32 cellular contexts compared by ENCODE assay signal in genomic region chr2:112867701-112868631, GRCh38. TPM values are rescaled to one million over a fixed set of nuclear protein-coding genes. Genes with fewer than 3 reads are reported as not detected.
DNase-seq lines count a peak whose midpoint lies in the region; ATAC-seq and TF ChIP-seq lines count a peak whose summit lies in the region.
"Had no signal": no experiment of that assay in that cellular context is flagged by ENCODE, and none has a peak within 500 bp of the region (broad histone marks: within the 10 kb centered on the region; RNA-seq: fewer than 3 reads in every experiment).

No MANE protein-coding gene starts in this region.

- no peaks in the 10 kb centered on the region for H3K27me3 Mint-ChIP-seq in osteocyte (ENCODE audit: unreplicated experiment)

- H3K36me3 Mint-ChIP-seq in osteocyte (ENCODE audit: unreplicated experiment), result no peaks in the 10 kb centered on the region
- H3K36me3 Mint-ChIP-seq: activated naive CD8-positive, alpha-beta T cell had no signal

- POLR2A ChIA-PET in RWPE1 (lab: Yijun Ruan, JAX; ENCODE audit: low non-redundant PET), result no interaction called here

- no peak overlapping the region for H3K27ac Mint-ChIP-seq in osteocyte (ENCODE audit: unreplicated experiment)
- H3K27ac Mint-ChIP-seq: activated naive CD8-positive, alpha-beta T cell; B cell; CD8-positive, alpha-beta memory T cell; H9; T-helper 2 cell treated with Interferon-gamma antibody and Interleukin-4, amounts not matched to agents 5 μg/mL and 100 μg/mL, for 36 hours had no signal

- no peak overlapping the region for H3K4me3 Mint-ChIP-seq in osteocyte (ENCODE audit: unreplicated experiment)
- H3K4me3 Mint-ChIP-seq: activated naive CD8-positive, alpha-beta T cell; B cell; CD8-positive, alpha-beta memory T cell; H9; stimulated activated naive CD8-positive, alpha-beta T cell treated with anti-CD3 and anti-CD28 coated beads, Interleukin-15, amount 100 ng/mL, for 72 hours; T-helper 2 cell treated with Interferon-gamma antibody and Interleukin-4, amounts not matched to agents 5 μg/mL and 100 μg/mL, for 36 hours had no signal

- DNase-seq in ELR (ENCODE audit: low read depth) (peak; percentile 40), RWPE1 (ENCODE audit: low spot score) (no peak), epithelial cell of prostate (ENCODE audit: low read depth, low spot score) (no peak), osteocyte (ENCODE audit: extremely low spot score, unreplicated experiment) (peak; percentile 68), NK-92 (lab: John Stamatoyannopoulos, UW; ENCODE audit: unreplicated experiment) (no peak), SKM-1 treated with dmso at 0.1 percent for 144 hours (lab: John Stamatoyannopoulos, UW; ENCODE audit: unreplicated experiment) (no peak), COLO829 (ENCODE audit: low spot score) (no peak)
- DNase-seq: activated CD4-positive, alpha-beta T cell treated with anti-CD3 and anti-CD28 coated beads, Interleukin-2, amount 50 U/mL, for 1 hour; aorta; CD8-positive, alpha-beta memory T cell; cerebellar nuclear complex; DMS79; effector CD4-positive, alpha-beta T cell; H9; Kasumi-1; NCI-H1048; NCI-H187; NCI-H526 treated with DMSO at 0.1 percent for 48 hours; psoas muscle; RPMI8226; stimulated activated naive CD8-positive, alpha-beta T cell treated with anti-CD3 and anti-CD28 coated beads, Interleukin-15, amount 100 ng/mL, for 72 hours; WERI-Rb-1 had no signal

- CTCF ChIA-PET in RWPE1 (lab: Yijun Ruan, JAX), result interaction anchor here (0.6 to 1.2 kb wide), 3 partner anchors 18 to 130 kb away, joined by 3 to 8 read pairs (median 4); no protein-coding TSS in a partner anchor

- peaks cover 16% of the 10 kb centered on the region for H3K4me1 Mint-ChIP-seq in osteocyte (ENCODE audit: unreplicated experiment)
- H3K4me1 Mint-ChIP-seq: B cell; CD8-positive, alpha-beta memory T cell had no signal

- H3K9me3 Mint-ChIP-seq in osteocyte (ENCODE audit: unreplicated experiment), result peaks cover 26% of the 10 kb centered on the region

- no peak for ATAC-seq in GM21576 (IDR thresholded peaks at IDR 0.05; ENCODE audit: unreplicated experiment)
- ATAC-seq: psoas muscle; stimulated activated naive CD8-positive, alpha-beta T cell treated with anti-CD3 and anti-CD28 coated beads, Interleukin-15, amount 100 ng/mL, for 72 hours had no signal

- H3K27ac ChIP-seq in RWPE1 (peak overlapping the region; percentile 93), epithelial cell of prostate (peak overlapping the region; percentile 75)
- H3K27ac ChIP-seq: neutrophil, psoas muscle, SK-N-MC, tibial nerve, WERI-Rb-1 had no signal

- TF ChIP-seq CTCF in RWPE1 (conservative IDR thresholded peaks at IDR 0.05; ENCODE audit: low read depth) (no peak), osteocyte (IDR thresholded peaks at IDR 0.05) (no peak)

RNA-seq across cellular contexts. Expression of gene IL1B, which starts 31.4 kb away (rescaled TPM):
- total RNA-seq in osteocyte, result not detected in 2 replicates
- total RNA-seq: CD8-positive, alpha-beta memory T cell; fibroblast of lung; H9 had no signal

RNA-seq across cellular contexts. Expression of gene IL37, which starts 43.0 kb away (rescaled TPM):
- total RNA-seq in osteocyte, result not detected in 2 replicates
- total RNA-seq: A673; aorta; CD8-positive, alpha-beta memory T cell; fibroblast of lung; H9; liver; psoas muscle; tibial nerve had no signal

Comparison
In these comparisons a context has a peak if more than half of its experiments do, and no peak if none do; other contexts are left out.
1. DNase-seq: peak in ELR (single experiment) and osteocyte (single experiment); none in RWPE1 (single experiment), epithelial cell of prostate (single experiment), NK-92 (single experiment), SKM-1 treated with dmso at 0.1 percent for 144 hours (single experiment) and COLO829 (single experiment).